ENCODE assay signal across 1 cellular context in the genomic region with DNA sequence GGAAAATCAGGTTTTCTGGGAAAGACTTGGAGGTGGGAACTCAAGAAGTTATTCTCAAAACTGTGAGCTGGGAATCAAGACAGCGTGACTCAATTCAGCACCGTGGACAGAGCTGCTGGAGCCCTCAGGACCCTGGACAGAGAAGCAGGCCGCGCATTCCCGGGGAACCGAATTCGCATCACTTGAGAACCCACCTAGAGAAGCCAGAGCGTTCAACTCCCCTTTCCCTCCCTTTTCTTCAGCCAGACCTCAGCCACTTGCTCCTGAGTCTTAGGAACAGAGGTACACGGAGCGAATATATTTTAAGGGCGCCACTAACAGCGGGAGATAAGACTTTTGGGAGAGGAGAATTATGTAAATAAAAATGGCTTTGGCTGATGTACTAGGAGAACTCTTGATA.
A peak's percentile ranks its signal among the peaks of the same experiment; 100 is the strongest.
TF ChIP-seq lines count a peak whose summit lies in the region.

No MANE protein-coding gene starts in this region.

TF ChIP-seq in A549, 52 proteins besides CTCF, POLR2A, EP300 and RAD21 (continued from another document):
- TF ChIP-seq, protein P1, sequence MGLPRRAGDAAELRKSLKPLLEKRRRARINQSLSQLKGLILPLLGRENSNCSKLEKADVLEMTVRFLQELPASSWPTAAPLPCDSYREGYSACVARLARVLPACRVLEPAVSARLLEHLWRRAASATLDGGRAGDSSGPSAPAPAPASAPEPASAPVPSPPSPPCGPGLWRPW (IDR thresholded peaks at IDR 0.05): no peak
- peak; percentile 92; the same call in 1 of the 2 replicates for TF ChIP-seq HEYL (CRISPR knock-in tag; IDR thresholded peaks at IDR 0.05)
- no peak for TF ChIP-seq ZFP36 (IDR thresholded peaks at IDR 0.05; ENCODE audit: borderline replicate concordance, partially characterized antibody)
- no peak for TF ChIP-seq MAFK (IDR thresholded peaks at IDR 0.05; ENCODE audit: partially characterized antibody)
- TF ChIP-seq, protein P2, sequence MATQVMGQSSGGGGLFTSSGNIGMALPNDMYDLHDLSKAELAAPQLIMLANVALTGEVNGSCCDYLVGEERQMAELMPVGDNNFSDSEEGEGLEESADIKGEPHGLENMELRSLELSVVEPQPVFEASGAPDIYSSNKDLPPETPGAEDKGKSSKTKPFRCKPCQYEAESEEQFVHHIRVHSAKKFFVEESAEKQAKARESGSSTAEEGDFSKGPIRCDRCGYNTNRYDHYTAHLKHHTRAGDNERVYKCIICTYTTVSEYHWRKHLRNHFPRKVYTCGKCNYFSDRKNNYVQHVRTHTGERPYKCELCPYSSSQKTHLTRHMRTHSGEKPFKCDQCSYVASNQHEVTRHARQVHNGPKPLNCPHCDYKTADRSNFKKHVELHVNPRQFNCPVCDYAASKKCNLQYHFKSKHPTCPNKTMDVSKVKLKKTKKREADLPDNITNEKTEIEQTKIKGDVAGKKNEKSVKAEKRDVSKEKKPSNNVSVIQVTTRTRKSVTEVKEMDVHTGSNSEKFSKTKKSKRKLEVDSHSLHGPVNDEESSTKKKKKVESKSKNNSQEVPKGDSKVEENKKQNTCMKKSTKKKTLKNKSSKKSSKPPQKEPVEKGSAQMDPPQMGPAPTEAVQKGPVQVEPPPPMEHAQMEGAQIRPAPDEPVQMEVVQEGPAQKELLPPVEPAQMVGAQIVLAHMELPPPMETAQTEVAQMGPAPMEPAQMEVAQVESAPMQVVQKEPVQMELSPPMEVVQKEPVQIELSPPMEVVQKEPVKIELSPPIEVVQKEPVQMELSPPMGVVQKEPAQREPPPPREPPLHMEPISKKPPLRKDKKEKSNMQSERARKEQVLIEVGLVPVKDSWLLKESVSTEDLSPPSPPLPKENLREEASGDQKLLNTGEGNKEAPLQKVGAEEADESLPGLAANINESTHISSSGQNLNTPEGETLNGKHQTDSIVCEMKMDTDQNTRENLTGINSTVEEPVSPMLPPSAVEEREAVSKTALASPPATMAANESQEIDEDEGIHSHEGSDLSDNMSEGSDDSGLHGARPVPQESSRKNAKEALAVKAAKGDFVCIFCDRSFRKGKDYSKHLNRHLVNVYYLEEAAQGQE (IDR thresholded peaks at IDR 0.05): peak; percentile 99
- TF ChIP-seq GATA3 (IDR thresholded peaks at IDR 0.05; ENCODE audit: borderline replicate concordance): peak; percentile 19; the same call in 1 of the 2 replicates
- TF ChIP-seq HOXA7 (CRISPR knock-in tag; IDR thresholded peaks at IDR 0.05): no peak
- no peak for TF ChIP-seq POLR2AphosphoS2 (conservative IDR thresholded peaks at IDR 0.05; ENCODE audit: low read length)
- TF ChIP-seq ZSCAN20 (CRISPR knock-in tag; IDR thresholded peaks at IDR 0.05): peak; percentile 93
- TF ChIP-seq, protein P3, sequence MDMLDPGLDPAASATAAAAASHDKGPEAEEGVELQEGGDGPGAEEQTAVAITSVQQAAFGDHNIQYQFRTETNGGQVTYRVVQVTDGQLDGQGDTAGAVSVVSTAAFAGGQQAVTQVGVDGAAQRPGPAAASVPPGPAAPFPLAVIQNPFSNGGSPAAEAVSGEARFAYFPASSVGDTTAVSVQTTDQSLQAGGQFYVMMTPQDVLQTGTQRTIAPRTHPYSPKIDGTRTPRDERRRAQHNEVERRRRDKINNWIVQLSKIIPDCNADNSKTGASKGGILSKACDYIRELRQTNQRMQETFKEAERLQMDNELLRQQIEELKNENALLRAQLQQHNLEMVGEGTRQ (IDR thresholded peaks at IDR 0.05): no peak
- no peak for TF ChIP-seq SREBF2 (IDR thresholded peaks at IDR 0.05)
TF ChIP-seq in A549: peak in this region for 14.
